ENCODE assay signal across 16 cellular contexts in the genomic region with DNA sequence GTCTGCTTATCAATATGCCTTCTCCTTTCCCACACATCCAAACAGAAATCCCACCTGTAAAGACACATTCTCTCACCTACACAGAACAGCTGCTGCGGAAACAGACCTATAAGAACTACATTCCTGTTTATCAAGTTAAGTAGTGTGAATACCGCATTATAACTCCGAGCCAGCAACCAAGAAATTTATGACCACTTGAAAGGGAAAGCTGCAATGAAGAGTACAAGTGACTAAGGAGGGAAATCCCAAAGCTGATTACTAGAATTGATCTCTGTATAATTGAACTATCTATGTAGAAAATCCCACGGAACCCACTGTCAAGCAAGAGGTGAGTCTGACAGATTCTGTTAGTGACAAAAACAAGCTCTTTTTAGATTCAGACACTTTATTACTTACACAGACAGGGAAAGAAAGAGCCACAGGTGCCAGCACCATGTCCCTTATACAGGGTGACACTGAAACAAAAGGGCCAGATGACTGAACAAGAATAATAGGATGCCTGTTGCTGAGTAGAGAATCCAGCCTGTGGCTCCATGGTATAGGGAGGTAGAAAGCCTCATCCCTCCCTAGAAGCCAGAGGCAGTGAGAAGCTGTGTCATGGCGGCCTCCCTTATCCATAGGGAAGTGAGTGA. TPM values are rescaled to one million over a fixed set of nuclear protein-coding genes. Genes with fewer than 3 reads are reported as not detected.
A peak's percentile ranks its signal among the peaks of the same experiment; 100 is the strongest.
DNase-seq lines count a peak whose midpoint lies in the region; ATAC-seq and TF ChIP-seq lines count a peak whose summit lies in the region.
"Had no signal": no experiment of that assay in that cellular context is flagged by ENCODE, and none has a peak within 500 bp of the region (broad histone marks: within the 10 kb centered on the region; RNA-seq: fewer than 3 reads in every experiment).

No MANE protein-coding gene starts in this region.

- H3K9me3 Mint-ChIP-seq in activated T-cell treated with anti-CD3 and anti-CD28 coated beads, Interleukin-2, amount 50 U/mL, for 4 hours, result no peaks in the 10 kb centered on the region
- H3K9me3 Mint-ChIP-seq in progenitor cell of endocrine pancreas (ENCODE audit: low read depth), result peaks cover 44% of the 10 kb centered on the region

- no peak for DNase-seq in activated T-cell treated with anti-CD3 and anti-CD28 coated beads, Interleukin-2, amount 50 U/mL, for 4 hours
- no peak for DNase-seq in activated T-cell treated with anti-CD3 and anti-CD28 coated beads, Interleukin-2, amount 50 U/mL, for 48 hours
- DNase-seq in DMS79 treated with DMSO at 0.1 percent for 48 hours (lab: John Stamatoyannopoulos, UW), result peak; percentile 69
- peak; percentile 57 for DNase-seq in SW480 (ENCODE audit: low spot score)
- DNase-seq in progenitor cell of endocrine pancreas (ENCODE audit: low spot score, unreplicated experiment), result no peak
- DNase-seq in HPDE6-E6E7 (ENCODE audit: extremely low spot score), result no peak
- DNase-seq: C1 segment of cervical spinal cord; CD4-positive, alpha-beta T cell; DMS153; GF-D8; GM23248 had no signal

- peak overlapping the region; percentile 2 for H3K27ac Mint-ChIP-seq in progenitor cell of endocrine pancreas
- H3K27ac Mint-ChIP-seq: B cell; CD4-positive, alpha-beta T cell; IgD-negative memory B cell had no signal

- no peaks in the 10 kb centered on the region for H3K4me1 Mint-ChIP-seq in activated T-cell treated with anti-CD3 and anti-CD28 coated beads, Interleukin-2, amount 50 U/mL, for 4 hours (ENCODE audit: low read depth)
- peaks cover 12% of the 10 kb centered on the region for H3K4me1 Mint-ChIP-seq in progenitor cell of endocrine pancreas (ENCODE audit: low read depth)
- H3K4me1 Mint-ChIP-seq: B cell had no signal

- TF ChIP-seq CTCF in progenitor cell of endocrine pancreas (IDR thresholded peaks at IDR 0.05; ENCODE audit: unreplicated experiment), result no peak

- H3K4me3 Mint-ChIP-seq in activated T-cell treated with anti-CD3 and anti-CD28 coated beads, Interleukin-2, amount 50 U/mL, for 4 hours, result no peak overlapping the region
- H3K4me3 Mint-ChIP-seq in progenitor cell of endocrine pancreas (ENCODE audit: low read depth), result no peak overlapping the region
- H3K4me3 Mint-ChIP-seq: B cell; CD4-positive, alpha-beta T cell; IgD-negative memory B cell had no signal

- H3K27me3 Mint-ChIP-seq in activated T-cell treated with anti-CD3 and anti-CD28 coated beads, Interleukin-2, amount 50 U/mL, for 4 hours (ENCODE audit: low read depth), result peaks cover 61% of the 10 kb centered on the region
- H3K27me3 Mint-ChIP-seq in progenitor cell of endocrine pancreas, result peaks cover 10% of the 10 kb centered on the region

- H3K36me3 Mint-ChIP-seq in activated T-cell treated with anti-CD3 and anti-CD28 coated beads, Interleukin-2, amount 50 U/mL, for 4 hours (ENCODE audit: insufficient read depth), result no peaks in the 10 kb centered on the region
- H3K36me3 Mint-ChIP-seq in progenitor cell of endocrine pancreas (ENCODE audit: insufficient read depth), result peaks cover 18% of the 10 kb centered on the region

- peak; percentile 18 to 50 for ATAC-seq in activated T-cell treated with anti-CD3 and anti-CD28 coated beads, Interleukin-2, amount 50 U/mL, for 4 hours
- no peak for ATAC-seq in HG02678 (IDR thresholded peaks at IDR 0.05; ENCODE audit: unreplicated experiment)
- ATAC-seq: HCT116 had no signal

RNA-seq across cellular contexts. Expression of gene IGFL4, which starts 1.6 kb away (rescaled TPM):
- total RNA-seq in activated T-cell treated with anti-CD3 and anti-CD28 coated beads, Interleukin-2, amount 50 U/mL, for 4 hours, result not detected
- total RNA-seq in progenitor cell of endocrine pancreas, result 0.84 and 1.2 TPM in 2 replicates
- total RNA-seq: B cell; CD4-positive, alpha-beta T cell; GM23248; HT1080 had no signal

RNA-seq across cellular contexts. Expression of gene PGLYRP1, which starts 19.5 kb away (rescaled TPM):
- not detected for total RNA-seq in activated T-cell treated with anti-CD3 and anti-CD28 coated beads, Interleukin-2, amount 50 U/mL, for 4 hours
- not detected in 2 replicates for total RNA-seq in progenitor cell of endocrine pancreas
- total RNA-seq: B cell; CD4-positive, alpha-beta T cell; GM23248; HT1080 had no signal

RNA-seq across cellular contexts. Expression of gene CCDC61, which starts 47.1 kb away (rescaled TPM):
- total RNA-seq in activated T-cell treated with anti-CD3 and anti-CD28 coated beads, Interleukin-2, amount 50 U/mL, for 4 hours, result 10 to 100 TPM; 16.1 to 18.0 (median 18.0) TPM
- total RNA-seq in progenitor cell of endocrine pancreas, result 22.2 and 23.2 TPM in 2 replicates

Comparison
In these comparisons a context has a peak if more than half of its experiments do, and no peak if none do; other contexts are left out.
1. DNase-seq: peak in DMS79 treated with DMSO at 0.1 percent for 48 hours (single experiment) and SW480 (single experiment); none in activated T-cell treated with anti-CD3 and anti-CD28 coated beads, Interleukin-2, amount 50 U/mL, for 4 hours (single experiment), activated T-cell treated with anti-CD3 and anti-CD28 coated beads, Interleukin-2, amount 50 U/mL, for 48 hours (0 of 2), progenitor cell of endocrine pancreas (single experiment) and HPDE6-E6E7 (single experiment).